ENCODE assay signal across 1 cellular context in genomic region chr13:43786766-43787517, GRCh38.
TF ChIP-seq lines count a peak whose summit lies in the region.

ENOX1 (minus strand) TSS chr13:43786972.

TF ChIP-seq in HEK293, 187 proteins besides CTCF, POLR2A, EP300 and RAD21 (continued from another document):
- peak; percentile 78 for TF ChIP-seq ZNF398 (tag by site-specific recombination; IDR thresholded peaks at IDR 0.05)
- TF ChIP-seq ZBTB17 (tag by site-specific recombination; IDR thresholded peaks at IDR 0.05), result 0 out of 2 replicates have a peak, but pooled peaks have one; percentile 19
- peak; percentile 20; the same call in 1 of the 2 replicates for TF ChIP-seq ZEB2 (tag by site-specific recombination; IDR thresholded peaks at IDR 0.05)
- peak; percentile 78 for TF ChIP-seq EGR2 (tag by site-specific recombination; IDR thresholded peaks at IDR 0.05; ENCODE audit: low read depth)
- TF ChIP-seq, protein P1, sequence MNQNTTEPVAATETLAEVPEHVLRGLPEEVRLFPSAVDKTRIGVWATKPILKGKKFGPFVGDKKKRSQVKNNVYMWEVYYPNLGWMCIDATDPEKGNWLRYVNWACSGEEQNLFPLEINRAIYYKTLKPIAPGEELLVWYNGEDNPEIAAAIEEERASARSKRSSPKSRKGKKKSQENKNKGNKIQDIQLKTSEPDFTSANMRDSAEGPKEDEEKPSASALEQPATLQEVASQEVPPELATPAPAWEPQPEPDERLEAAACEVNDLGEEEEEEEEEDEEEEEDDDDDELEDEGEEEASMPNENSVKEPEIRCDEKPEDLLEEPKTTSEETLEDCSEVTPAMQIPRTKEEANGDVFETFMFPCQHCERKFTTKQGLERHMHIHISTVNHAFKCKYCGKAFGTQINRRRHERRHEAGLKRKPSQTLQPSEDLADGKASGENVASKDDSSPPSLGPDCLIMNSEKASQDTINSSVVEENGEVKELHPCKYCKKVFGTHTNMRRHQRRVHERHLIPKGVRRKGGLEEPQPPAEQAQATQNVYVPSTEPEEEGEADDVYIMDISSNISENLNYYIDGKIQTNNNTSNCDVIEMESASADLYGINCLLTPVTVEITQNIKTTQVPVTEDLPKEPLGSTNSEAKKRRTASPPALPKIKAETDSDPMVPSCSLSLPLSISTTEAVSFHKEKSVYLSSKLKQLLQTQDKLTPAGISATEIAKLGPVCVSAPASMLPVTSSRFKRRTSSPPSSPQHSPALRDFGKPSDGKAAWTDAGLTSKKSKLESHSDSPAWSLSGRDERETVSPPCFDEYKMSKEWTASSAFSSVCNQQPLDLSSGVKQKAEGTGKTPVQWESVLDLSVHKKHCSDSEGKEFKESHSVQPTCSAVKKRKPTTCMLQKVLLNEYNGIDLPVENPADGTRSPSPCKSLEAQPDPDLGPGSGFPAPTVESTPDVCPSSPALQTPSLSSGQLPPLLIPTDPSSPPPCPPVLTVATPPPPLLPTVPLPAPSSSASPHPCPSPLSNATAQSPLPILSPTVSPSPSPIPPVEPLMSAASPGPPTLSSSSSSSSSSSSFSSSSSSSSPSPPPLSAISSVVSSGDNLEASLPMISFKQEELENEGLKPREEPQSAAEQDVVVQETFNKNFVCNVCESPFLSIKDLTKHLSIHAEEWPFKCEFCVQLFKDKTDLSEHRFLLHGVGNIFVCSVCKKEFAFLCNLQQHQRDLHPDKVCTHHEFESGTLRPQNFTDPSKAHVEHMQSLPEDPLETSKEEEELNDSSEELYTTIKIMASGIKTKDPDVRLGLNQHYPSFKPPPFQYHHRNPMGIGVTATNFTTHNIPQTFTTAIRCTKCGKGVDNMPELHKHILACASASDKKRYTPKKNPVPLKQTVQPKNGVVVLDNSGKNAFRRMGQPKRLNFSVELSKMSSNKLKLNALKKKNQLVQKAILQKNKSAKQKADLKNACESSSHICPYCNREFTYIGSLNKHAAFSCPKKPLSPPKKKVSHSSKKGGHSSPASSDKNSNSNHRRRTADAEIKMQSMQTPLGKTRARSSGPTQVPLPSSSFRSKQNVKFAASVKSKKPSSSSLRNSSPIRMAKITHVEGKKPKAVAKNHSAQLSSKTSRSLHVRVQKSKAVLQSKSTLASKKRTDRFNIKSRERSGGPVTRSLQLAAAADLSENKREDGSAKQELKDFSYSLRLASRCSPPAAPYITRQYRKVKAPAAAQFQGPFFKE (tag by site-specific recombination; IDR thresholded peaks at IDR 0.05; ENCODE audit: borderline replicate concordance), result no peak
- peak; percentile 93 for TF ChIP-seq ZNF660 (tag by site-specific recombination; IDR thresholded peaks at IDR 0.05)
- TF ChIP-seq ZBTB8A (tag by site-specific recombination; IDR thresholded peaks at IDR 0.05), result peak; percentile 71
- no peak for TF ChIP-seq GFI1B (tag by site-specific recombination; IDR thresholded peaks at IDR 0.05)
- 0 out of 2 replicates have a peak, but pooled peaks have one; percentile 18 for TF ChIP-seq ZNF558 (tag by site-specific recombination; IDR thresholded peaks at IDR 0.05)
- no peak for TF ChIP-seq ZNF658 (tag by site-specific recombination; IDR thresholded peaks at IDR 0.05)
- TF ChIP-seq SP2 (tag by site-specific recombination; IDR thresholded peaks at IDR 0.05), result peak; percentile 47
- peak; percentile 38; the same call in 1 of the 2 replicates for TF ChIP-seq SP7 (tag by site-specific recombination; IDR thresholded peaks at IDR 0.05)
- peak; percentile 63 for TF ChIP-seq ZIC2 (tag by site-specific recombination; IDR thresholded peaks at IDR 0.05)
- no peak for TF ChIP-seq HOXC10 (CRISPR knock-in tag; IDR thresholded peaks at IDR 0.05)
- no peak for TF ChIP-seq ZNF138 (tag by site-specific recombination; IDR thresholded peaks at IDR 0.05; ENCODE audit: borderline replicate concordance)
- TF ChIP-seq KLF17 (tag by site-specific recombination; IDR thresholded peaks at IDR 0.05), result peak; percentile 31; the same call in 1 of the 2 replicates
- TF ChIP-seq IKZF3 (tag by site-specific recombination; IDR thresholded peaks at IDR 0.05), result peak; percentile 67
- 0 out of 2 replicates have a peak, but pooled peaks have one; percentile 2 for TF ChIP-seq ZNF146 (tag by site-specific recombination; IDR thresholded peaks at IDR 0.05)
- TF ChIP-seq PATZ1 (tag by site-specific recombination; IDR thresholded peaks at IDR 0.05), result peak; percentile 56; the same call in 1 of the 2 replicates
- TF ChIP-seq ZNF596 (tag by site-specific recombination; IDR thresholded peaks at IDR 0.05), result peak; percentile 39
- TF ChIP-seq, protein P2, sequence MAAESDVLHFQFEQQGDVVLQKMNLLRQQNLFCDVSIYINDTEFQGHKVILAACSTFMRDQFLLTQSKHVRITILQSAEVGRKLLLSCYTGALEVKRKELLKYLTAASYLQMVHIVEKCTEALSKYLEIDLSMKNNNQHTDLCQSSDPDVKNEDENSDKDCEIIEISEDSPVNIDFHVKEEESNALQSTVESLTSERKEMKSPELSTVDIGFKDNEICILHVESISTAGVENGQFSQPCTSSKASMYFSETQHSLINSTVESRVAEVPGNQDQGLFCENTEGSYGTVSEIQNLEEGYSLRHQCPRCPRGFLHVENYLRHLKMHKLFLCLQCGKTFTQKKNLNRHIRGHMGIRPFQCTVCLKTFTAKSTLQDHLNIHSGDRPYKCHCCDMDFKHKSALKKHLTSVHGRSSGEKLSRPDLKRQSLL (tag by site-specific recombination; IDR thresholded peaks at IDR 0.05), result peak; percentile 84
- TF ChIP-seq ZNF394 (tag by site-specific recombination; IDR thresholded peaks at IDR 0.05; ENCODE audit: borderline replicate concordance), result peak; percentile 84
- TF ChIP-seq ZNF521 (tag by site-specific recombination; IDR thresholded peaks at IDR 0.05), result no peak
- no peak for TF ChIP-seq BCL11A (tag by site-specific recombination; IDR thresholded peaks at IDR 0.05; ENCODE audit: low read depth)
- TF ChIP-seq ZNF324 (tag by site-specific recombination; IDR thresholded peaks at IDR 0.05), result no peak
- peak; percentile 4; the same call in 1 of the 2 replicates for TF ChIP-seq REST (tag by site-specific recombination; IDR thresholded peaks at IDR 0.05)
- TF ChIP-seq, protein P3, sequence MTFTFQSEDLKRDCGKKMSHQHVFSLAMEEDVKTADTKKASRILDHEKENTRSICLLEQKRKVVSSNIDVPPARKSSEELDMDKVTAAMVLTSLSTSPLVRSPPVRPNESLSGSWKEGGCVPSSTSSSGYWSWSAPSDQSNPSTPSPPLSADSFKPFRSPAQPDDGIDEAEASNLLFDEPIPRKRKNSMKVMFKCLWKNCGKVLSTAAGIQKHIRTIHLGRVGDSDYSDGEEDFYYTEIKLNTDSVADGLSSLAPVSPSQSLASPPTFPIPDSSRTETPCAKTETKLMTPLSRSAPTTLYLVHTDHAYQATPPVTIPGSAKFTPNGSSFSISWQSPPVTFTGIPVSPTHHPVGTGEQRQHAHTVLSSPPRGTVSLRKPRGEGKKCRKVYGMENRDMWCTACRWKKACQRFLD (tag by site-specific recombination; IDR thresholded peaks at IDR 0.05), result no peak
- peak; percentile 53 for TF ChIP-seq ZNF600 (tag by site-specific recombination; IDR thresholded peaks at IDR 0.05)
